Comparison of ENCODE assay signal across 15 cellular contexts in genomic region chr2:224405412-224405811, GRCh38. TPM values are rescaled to one million over a fixed set of nuclear protein-coding genes. Genes with fewer than 3 reads are reported as not detected.
A peak's percentile ranks its signal among the peaks of the same experiment; 100 is the strongest.
DNase-seq lines count a peak whose midpoint lies in the region; ATAC-seq and TF ChIP-seq lines count a peak whose summit lies in the region.
"Had no signal": no experiment of that assay in that cellular context is flagged by ENCODE, and none has a peak within 500 bp of the region (broad histone marks: within the 10 kb centered on the region; RNA-seq: fewer than 3 reads in every experiment).

No MANE protein-coding gene starts in this region.

- no peaks in the 10 kb centered on the region for H4K20me1 ChIP-seq in OCI-LY7 (ENCODE audit: insufficient read depth, low read length)

- ATAC-seq in GM19467 (IDR thresholded peaks at IDR 0.05; ENCODE audit: unreplicated experiment) (peak; percentile 69), HG03159 (IDR thresholded peaks at IDR 0.05; ENCODE audit: unreplicated experiment) (peak; percentile 81), GM21381 (IDR thresholded peaks at IDR 0.05; ENCODE audit: unreplicated experiment) (no peak), HG02840 (IDR thresholded peaks at IDR 0.05; ENCODE audit: low FRiP score, unreplicated experiment) (no peak)

- peaks cover 14% of the 10 kb centered on the region for H3K4me1 ChIP-seq in OCI-LY7 (ENCODE audit: insufficient read depth, low read length, poor library complexity, severe bottlenecking)

- H3K9me3 ChIP-seq in OCI-LY7 (ENCODE audit: low read length): no peaks in the 10 kb centered on the region

- H3K36me3 ChIP-seq in OCI-LY7 (ENCODE audit: insufficient read depth, low read length): no peaks in the 10 kb centered on the region

- H3K4me3 ChIP-seq in OCI-LY7 (ENCODE audit: low read depth, low read length, poor library complexity, severe bottlenecking): no peak overlapping the region

- no peaks in the 10 kb centered on the region for H3K9me2 ChIP-seq in OCI-LY7 (ENCODE audit: insufficient read depth, low read length)

- no peak overlapping the region for H3K4me2 ChIP-seq in OCI-LY7 (ENCODE audit: low read length)

- no peak overlapping the region for H3K27ac ChIP-seq in OCI-LY7 (ENCODE audit: low read depth, low read length, poor library complexity, severe bottlenecking)

- DNase-seq in AML-193 (lab: John Stamatoyannopoulos, UW) (peak; percentile 68 to 69), OCI-LY7 (ENCODE audit: low spot score) (peak; percentile 43), cortex of kidney (lab: John Stamatoyannopoulos, UW) (no peak)
- no peak for DNase-seq in activated CD8-positive, alpha-beta memory T cell treated with anti-CD3 and anti-CD28 coated beads, Interleukin-2, amount 50 U/mL, for 4 hours
- DNase-seq: activated CD4-positive, alpha-beta T cell treated with anti-CD3 and anti-CD28 coated beads, Interleukin-2, amount 50 U/mL, for 4 hours; activated effector memory CD4-positive, alpha-beta T cell treated with anti-CD3 and anti-CD28 coated beads, Interleukin-2, amount 50 U/mL, for 16 hours; effector CD4-positive, alpha-beta T cell; midbrain; NCI-H1436; T-helper 1 cell had no signal

- peak overlapping the region; percentile 27; the same call in 1 of the 2 replicates for H2AFZ ChIP-seq in OCI-LY7 (ENCODE audit: low read length)

- TF ChIP-seq CTCF in OCI-LY7 (conservative IDR thresholded peaks at IDR 0.05; ENCODE audit: low read length): no peak

- BruUV-seq in OCI-LY7 (replicated peaks; lab: Mats Ljungman, UMichigan): no TSS peak

- CTCF ChIA-PET in OCI-LY7 (lab: Charles Lee; ENCODE audit: unreplicated experiment): interaction anchor here (0.7 kb wide), 1 partner anchor 34 kb away, joined by 3 read pairs; no protein-coding TSS in a partner anchor

- POLR2A ChIA-PET in OCI-LY7 (lab: Charles Lee): interaction anchor here (0.5 to 1.8 kb wide), 2 partner anchors 11 to 32 kb away, joined by 3 to 4 read pairs; no protein-coding TSS in a partner anchor

- intact Hi-C loops in OCI-LY7 (cut with micrococcal nuclease; ENCODE audit: unreplicated experiment): no loop called here

- H3K79me2 ChIP-seq in OCI-LY7 (ENCODE audit: insufficient read depth, low read depth, low read length): no peaks in the 10 kb centered on the region

RNA-seq across cellular contexts. Expression of gene FAM124B, which starts 3.5 kb away (rescaled TPM):
- not detected in 2 replicates for total RNA-seq in OCI-LY7 (2014; rRNA removed; shearing (Covaris generic))
- not detected in 2 replicates for total RNA-seq in OCI-LY7 (2022)
- total RNA-seq: A172 had no signal

Comparison
In these comparisons a context has a peak if more than half of its experiments do, and no peak if none do; other contexts are left out.
1. DNase-seq: peak in AML-193 (2 of 2) and OCI-LY7 (single experiment); none in cortex of kidney (single experiment) and activated CD8-positive, alpha-beta memory T cell treated with anti-CD3 and anti-CD28 coated beads, Interleukin-2, amount 50 U/mL, for 4 hours (single experiment).
2. ATAC-seq: peak in GM19467 (single experiment) and HG03159 (single experiment); none in GM21381 (single experiment) and HG02840 (single experiment).